ENCODE assay signal across 8 cellular contexts in the genomic region with DNA sequence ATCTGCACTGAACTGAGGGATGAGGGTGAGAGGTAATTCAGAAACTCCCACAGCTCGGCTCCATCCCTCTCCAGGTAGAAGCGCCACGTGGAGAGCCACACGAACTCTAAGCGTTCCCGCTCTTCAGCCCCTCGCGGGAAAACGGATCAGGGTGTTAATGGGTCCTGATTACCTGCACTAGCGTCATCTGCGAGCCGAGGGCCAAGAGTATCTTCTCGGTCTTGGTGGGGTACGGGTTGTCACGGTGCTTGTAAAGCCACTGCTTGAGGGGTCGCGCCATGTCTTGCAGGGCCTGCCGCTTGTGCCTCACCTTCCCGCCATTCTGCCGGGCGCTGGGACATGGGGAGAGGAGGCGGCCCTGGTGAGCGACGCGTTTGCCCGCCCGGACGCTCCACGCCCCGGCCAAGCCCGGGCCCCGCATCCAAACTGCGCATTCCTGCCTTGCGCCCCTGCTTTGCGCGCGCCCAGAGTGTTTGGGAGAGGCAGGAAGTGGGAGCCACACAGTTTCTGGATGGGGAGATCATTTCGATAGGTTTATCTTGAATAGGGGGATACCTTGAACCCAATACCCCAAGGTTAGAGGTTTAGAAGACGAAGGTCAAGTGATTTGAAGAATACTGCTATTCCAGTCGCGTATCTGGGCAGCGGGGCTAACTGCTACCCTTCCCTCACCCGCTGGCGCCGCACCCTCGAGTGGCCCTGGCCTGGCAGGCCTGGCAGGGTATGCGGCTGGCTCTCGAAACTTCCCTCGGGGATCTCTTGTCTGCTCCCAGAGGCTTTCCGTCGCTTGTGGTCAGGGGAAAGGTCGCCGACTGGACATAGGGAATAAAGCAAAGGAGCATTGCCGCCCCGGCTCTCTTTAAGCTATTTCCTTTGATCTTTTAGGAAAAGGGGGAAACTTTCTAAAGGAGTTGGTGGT. TPM values are rescaled to one million over a fixed set of nuclear protein-coding genes. Genes with fewer than 3 reads are reported as not detected.
DNase-seq lines count a peak whose midpoint lies in the region; ATAC-seq and TF ChIP-seq lines count a peak whose summit lies in the region.

No MANE protein-coding gene starts in this region.

- no peak for TF ChIP-seq CTCF in HFF-Myc (IDR thresholded peaks at IDR 0.05; ENCODE audit: low read depth, low read length, missing control alignments)

- H3K4me1 Mint-ChIP-seq in activated naive CD8-positive, alpha-beta T cell treated with anti-CD3 and anti-CD28 coated beads, Interleukin-2, amount 50 U/mL, for 24 hours = peaks cover 34% of the 10 kb centered on the region
- peaks cover 22 to 32% of the 10 kb centered on the region in 2 donors for H3K4me1 Mint-ChIP-seq in immature natural killer cell
- peaks cover 36% of the 10 kb centered on the region for H3K4me1 Mint-ChIP-seq in stimulated activated effector memory CD8-positive, alpha-beta T cell treated with anti-CD3 and anti-CD28 coated beads, Interleukin-12 subunit alpha, Interleukin-12 subunit beta, amount 100 ng/mL, for 72 hours

- H3K4me3 ChIP-seq in HFF-Myc (replicated peaks; ENCODE audit: low read depth, low read length) = peak overlapping the region; percentile 96

- DNase-seq in HFF-Myc (ENCODE audit: extremely low read depth, low read depth) = no peak
- DNase-seq in activated naive CD8-positive, alpha-beta T cell treated with anti-CD3 and anti-CD28 coated beads, Interleukin-2, amount 50 U/mL, for 24 hours = no peak
- no peak for DNase-seq in immature natural killer cell
- DNase-seq in stimulated activated effector memory CD8-positive, alpha-beta T cell treated with anti-CD3 and anti-CD28 coated beads, Interleukin-12 subunit alpha, Interleukin-12 subunit beta, amount 100 ng/mL, for 72 hours (ENCODE audit: low spot score in 2 of 2) = peak in 1 of 2 donors; percentile 52
- DNase-seq in SKM-1 treated with dmso at 0.1 percent for 144 hours (lab: John Stamatoyannopoulos, UW; ENCODE audit: unreplicated experiment) = no peak
- no peak for DNase-seq in kidney tubule cell (ENCODE audit: low spot score)
- DNase-seq in DMS79 treated with DMSO at 0.1 percent for 48 hours (lab: John Stamatoyannopoulos, UW) = no peak

- H3K27me3 Mint-ChIP-seq in activated naive CD8-positive, alpha-beta T cell treated with anti-CD3 and anti-CD28 coated beads, Interleukin-2, amount 50 U/mL, for 24 hours = peaks cover 50% of the 10 kb centered on the region
- H3K27me3 Mint-ChIP-seq in immature natural killer cell (ENCODE audit: low read depth in 3 of 3) = peaks cover 17 to 30% (median 26%) of the 10 kb centered on the region in 3 donors

- ATAC-seq in activated naive CD8-positive, alpha-beta T cell treated with anti-CD3 and anti-CD28 coated beads, Interleukin-2, amount 50 U/mL, for 24 hours = no peak
- no peak for ATAC-seq in stimulated activated effector memory CD8-positive, alpha-beta T cell treated with anti-CD3 and anti-CD28 coated beads, Interleukin-12 subunit alpha, Interleukin-12 subunit beta, amount 100 ng/mL, for 72 hours
- no peak for ATAC-seq in GM19351 (IDR thresholded peaks at IDR 0.05; ENCODE audit: unreplicated experiment)

- peak overlapping the region; percentile 60 for H3K4me3 Mint-ChIP-seq in activated naive CD8-positive, alpha-beta T cell treated with anti-CD3 and anti-CD28 coated beads, Interleukin-2, amount 50 U/mL, for 24 hours
- H3K4me3 Mint-ChIP-seq in immature natural killer cell = peak overlapping the region; percentile 76 to 89 (median 83)
- H3K4me3 Mint-ChIP-seq in stimulated activated effector memory CD8-positive, alpha-beta T cell treated with anti-CD3 and anti-CD28 coated beads, Interleukin-12 subunit alpha, Interleukin-12 subunit beta, amount 100 ng/mL, for 72 hours = peak overlapping the region; percentile 79

- H3K9me3 Mint-ChIP-seq in activated naive CD8-positive, alpha-beta T cell treated with anti-CD3 and anti-CD28 coated beads, Interleukin-2, amount 50 U/mL, for 24 hours = no peaks in the 10 kb centered on the region
- H3K9me3 Mint-ChIP-seq in immature natural killer cell = no peaks in the 10 kb centered on the region
- no peaks in the 10 kb centered on the region for H3K9me3 Mint-ChIP-seq in stimulated activated effector memory CD8-positive, alpha-beta T cell treated with anti-CD3 and anti-CD28 coated beads, Interleukin-12 subunit alpha, Interleukin-12 subunit beta, amount 100 ng/mL, for 72 hours

- H3K36me3 Mint-ChIP-seq in activated naive CD8-positive, alpha-beta T cell treated with anti-CD3 and anti-CD28 coated beads, Interleukin-2, amount 50 U/mL, for 24 hours (ENCODE audit: low read depth) = no peaks in the 10 kb centered on the region
- H3K36me3 Mint-ChIP-seq in immature natural killer cell = no peaks in the 10 kb centered on the region
- H3K36me3 Mint-ChIP-seq in stimulated activated effector memory CD8-positive, alpha-beta T cell treated with anti-CD3 and anti-CD28 coated beads, Interleukin-12 subunit alpha, Interleukin-12 subunit beta, amount 100 ng/mL, for 72 hours = no peaks in the 10 kb centered on the region

- H3K27ac Mint-ChIP-seq in activated naive CD8-positive, alpha-beta T cell treated with anti-CD3 and anti-CD28 coated beads, Interleukin-2, amount 50 U/mL, for 24 hours = no peak overlapping the region
- H3K27ac Mint-ChIP-seq in immature natural killer cell = no peak overlapping the region
- no peak overlapping the region for H3K27ac Mint-ChIP-seq in stimulated activated effector memory CD8-positive, alpha-beta T cell treated with anti-CD3 and anti-CD28 coated beads, Interleukin-12 subunit alpha, Interleukin-12 subunit beta, amount 100 ng/mL, for 72 hours

RNA-seq across cellular contexts. Expression of gene MKX, which starts 4.2 kb away (rescaled TPM):
- not detected for polyA plus RNA-seq in immature natural killer cell
